11 cellular contexts compared by ENCODE assay signal in the genomic region with DNA sequence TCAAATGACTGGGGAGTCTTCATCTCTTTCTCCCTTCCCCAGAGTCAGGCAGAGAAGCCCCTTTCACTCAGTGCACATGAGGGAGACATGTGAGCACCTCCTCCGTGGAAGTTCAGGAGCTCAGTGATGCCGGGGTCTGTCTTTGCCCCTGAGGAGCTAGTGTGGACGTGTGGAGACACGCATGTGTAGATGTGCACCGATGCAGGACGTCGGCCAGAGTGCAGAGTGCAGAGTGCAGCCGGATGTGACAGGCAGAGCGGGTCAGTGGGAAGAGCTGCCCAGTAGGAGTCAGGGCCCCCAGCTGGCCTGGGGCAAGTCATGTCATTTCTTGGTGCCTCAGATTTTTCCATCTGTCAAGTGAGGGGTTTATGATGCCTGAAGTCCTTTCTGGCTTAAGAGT. TPM values are rescaled to one million over a fixed set of nuclear protein-coding genes. Genes with fewer than 3 reads are reported as not detected.
A peak's percentile ranks its signal among the peaks of the same experiment; 100 is the strongest.
DNase-seq lines count a peak whose midpoint lies in the region; ATAC-seq and TF ChIP-seq lines count a peak whose summit lies in the region.
"Had no signal": no experiment of that assay in that cellular context is flagged by ENCODE, and none has a peak within 500 bp of the region (broad histone marks: within the 10 kb centered on the region; RNA-seq: fewer than 3 reads in every experiment).

No MANE protein-coding gene starts in this region.

- peak; percentile 10 for ATAC-seq in upper lobe of right lung
- ATAC-seq: activated T-helper 17 cell treated with anti-CD3 and anti-CD28 coated beads, Interleukin-2, amount 50 U/mL, for 72 hours; HCT116 had no signal

- no peaks in the 10 kb centered on the region for H3K27me3 ChIP-seq in upper lobe of right lung

- intact Hi-C loops in upper lobe of right lung (cut with DNase I): no loop called here

- H3K9me3 ChIP-seq in upper lobe of right lung: no peaks in the 10 kb centered on the region

- H3K27me3 Mint-ChIP-seq in nephron progenitor cell (ENCODE audit: low read depth, poor library complexity): no peaks in the 10 kb centered on the region
- H3K27me3 Mint-ChIP-seq: activated T-helper 17 cell treated with anti-CD3 and anti-CD28 coated beads, Interleukin-2, amount 50 U/mL, for 72 hours had no signal

- H3K27ac ChIP-seq in VCaP (peak overlapping the region; percentile 54), upper lobe of right lung (peak overlapping the region; percentile 66)

- peak overlapping the region; percentile 24 for H3K4me3 Mint-ChIP-seq in nephron progenitor cell
- H3K4me3 Mint-ChIP-seq: activated T-helper 17 cell treated with anti-CD3 and anti-CD28 coated beads, Interleukin-2, amount 50 U/mL, for 72 hours; dendritic cell treated with granulocyte-macrophage colony-stimulating factor and Interleukin-4, amounts not matched to agents 40 ng/mL and 50 ng/mL, for 4 days had no signal

- peak overlapping the region; percentile 7 for H3K4me3 ChIP-seq in fibroblast of villous mesenchyme (ENCODE audit: low read depth, low read length)
- H3K4me3 ChIP-seq in upper lobe of right lung: peak overlapping the region; percentile 28

- TF ChIP-seq CTCF in VCaP (conservative IDR thresholded peaks at IDR 0.05): no peak
- no peak for TF ChIP-seq CTCF in fibroblast of villous mesenchyme (IDR thresholded peaks at IDR 0.05; ENCODE audit: insufficient read depth, low read depth, low read length)
- TF ChIP-seq CTCF in nephron progenitor cell (IDR thresholded peaks at IDR 0.05): no peak
- no peak for TF ChIP-seq CTCF in upper lobe of right lung (IDR thresholded peaks at IDR 0.05)

- peaks cover 34% of the 10 kb centered on the region for H3K4me1 ChIP-seq in upper lobe of right lung

- peak overlapping the region; percentile 81 for H3K27ac Mint-ChIP-seq in nephron progenitor cell
- H3K27ac Mint-ChIP-seq: activated T-helper 17 cell treated with anti-CD3 and anti-CD28 coated beads, Interleukin-2, amount 50 U/mL, for 72 hours; dendritic cell treated with granulocyte-macrophage colony-stimulating factor and Interleukin-4, amounts not matched to agents 40 ng/mL and 50 ng/mL, for 4 days had no signal

- DNase-seq in fibroblast of villous mesenchyme (ENCODE audit: low read depth) (no peak), nephron progenitor cell (peak; percentile 35), upper lobe of right lung (no peak), NK-92 (lab: John Stamatoyannopoulos, UW; ENCODE audit: unreplicated experiment) (no peak), cerebellar cortex (ENCODE audit: low spot score) (no peak), globus pallidus (ENCODE audit: low spot score) (no peak)
- DNase-seq: NCI-H1092 had no signal

- peaks cover 52% of the 10 kb centered on the region for H3K36me3 Mint-ChIP-seq in nephron progenitor cell (ENCODE audit: low read depth)

- H3K9me3 Mint-ChIP-seq in nephron progenitor cell: peaks cover 42% of the 10 kb centered on the region

- no peaks in the 10 kb centered on the region for H3K36me3 ChIP-seq in upper lobe of right lung

- peaks cover 52% of the 10 kb centered on the region for H3K4me1 Mint-ChIP-seq in nephron progenitor cell
- H3K4me1 Mint-ChIP-seq: activated T-helper 17 cell treated with anti-CD3 and anti-CD28 coated beads, Interleukin-2, amount 50 U/mL, for 72 hours had no signal

RNA-seq across cellular contexts. Expression of a gene that starts 20.7 kb away (rescaled TPM):
- total RNA-seq in fibroblast of villous mesenchyme: 41.6 and 76.0 TPM in 2 replicates
- 81.2 TPM for total RNA-seq in upper lobe of right lung
